In the genomic region with DNA sequence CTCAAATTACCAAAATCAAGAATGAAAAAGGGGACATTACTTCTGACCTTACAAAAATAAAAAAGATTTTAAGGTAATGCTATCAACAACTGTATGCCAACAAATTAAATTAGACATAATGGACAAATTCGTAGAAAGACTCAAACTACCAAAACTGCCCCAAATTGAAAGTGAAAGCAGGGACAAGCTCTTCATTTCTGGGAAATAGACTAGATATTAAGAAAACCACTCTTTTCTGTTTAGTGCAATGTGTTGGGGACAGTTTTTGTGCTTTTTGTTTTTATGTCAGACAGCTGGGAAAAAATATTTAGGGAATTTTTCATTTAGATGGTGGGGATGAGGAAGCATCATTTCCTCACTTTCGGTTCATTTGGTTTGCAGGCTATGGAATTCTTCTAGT, we compare ENCODE assay signal across 10 cellular contexts. TPM values are rescaled to one million over a fixed set of nuclear protein-coding genes. Genes with fewer than 3 reads are reported as not detected.
DNase-seq lines count a peak whose midpoint lies in the region; ATAC-seq and TF ChIP-seq lines count a peak whose summit lies in the region.
"Had no signal": no experiment of that assay in that cellular context is flagged by ENCODE, and none has a peak within 500 bp of the region (broad histone marks: within the 10 kb centered on the region; RNA-seq: fewer than 3 reads in every experiment).

No MANE protein-coding gene starts in this region.

- H3K4me1 ChIP-seq in heart left ventricle: peaks cover 0 to 38% (median 7%) of the 10 kb centered on the region in 12 donors
- peaks cover 0 to 32% (median 5%) of the 10 kb centered on the region in 4 donors for H3K4me1 ChIP-seq in tibial nerve
- H3K4me1 ChIP-seq: Caco-2 had no signal

- H3K4me1 Mint-ChIP-seq in activated naive CD8-positive, alpha-beta T cell treated with anti-CD3 and anti-CD28 coated beads for 36 hours: peaks cover 30% of the 10 kb centered on the region

- DNase-seq in heart left ventricle (no peak), Right ventricle myocardium superior (no peak), lung microvascular endothelial cell (ENCODE audit: low read depth in 2 of 2) (peak; percentile 29 to 44), tibial nerve (ENCODE audit: low spot score in 2 of 2) (no peak), DMS53 treated with DMSO at 0.1 percent for 48 hours (lab: John Stamatoyannopoulos, UW; ENCODE audit: unreplicated experiment) (no peak), HT-29 (ENCODE audit: low spot score) (no peak), amniotic stem cell (lab: John Stamatoyannopoulos, UW) (no peak)
- no peak for DNase-seq in activated naive CD8-positive, alpha-beta T cell treated with anti-CD3 and anti-CD28 coated beads for 36 hours
- DNase-seq: Caco-2, NCI-H1930 had no signal

- no peak for TF ChIP-seq EP300 in tibial nerve (IDR thresholded peaks at IDR 0.05)

- H3K4me3 ChIP-seq in heart left ventricle (peak overlapping the region; percentile 5 to 57 (median 42)), tibial nerve (peak overlapping the region; percentile 25 to 47 (median 33))

- H3K27ac Mint-ChIP-seq in activated naive CD8-positive, alpha-beta T cell treated with anti-CD3 and anti-CD28 coated beads for 36 hours: peak overlapping the region; percentile 89

- peaks cover 19% of the 10 kb centered on the region for H3K9me3 Mint-ChIP-seq in activated naive CD8-positive, alpha-beta T cell treated with anti-CD3 and anti-CD28 coated beads for 36 hours

- H3K27ac ChIP-seq in heart left ventricle (peak overlapping the region in 11 of 12 donors; percentile 19 to 84 (median 58)), tibial nerve (peak overlapping the region in 3 of 4 donors; percentile 51 to 75 (median 69))

- peaks cover 0 to 16% (median 0%) of the 10 kb centered on the region in 12 donors for H3K9me3 ChIP-seq in heart left ventricle
- H3K9me3 ChIP-seq in tibial nerve: peaks cover 0 to 13% (median 0%) of the 10 kb centered on the region in 4 donors
- H3K9me3 ChIP-seq: Caco-2 had no signal

- H3K36me3 ChIP-seq in heart left ventricle (no peaks in the 10 kb centered on the region), tibial nerve (no peaks in the 10 kb centered on the region)

- H3K27me3 Mint-ChIP-seq in activated naive CD8-positive, alpha-beta T cell treated with anti-CD3 and anti-CD28 coated beads for 36 hours: no peaks in the 10 kb centered on the region

- peaks cover 19% of the 10 kb centered on the region for H3K36me3 Mint-ChIP-seq in activated naive CD8-positive, alpha-beta T cell treated with anti-CD3 and anti-CD28 coated beads for 36 hours

- 36 to 54% (median 40%) methylated on average over 2 of the region's 2 CpGs for WGBS in heart left ventricle, 4 donors
- 17 to 18% methylated on average over 2 of the region's 2 CpGs for WGBS in tibial nerve, 2 donors

- intact Hi-C loops in heart left ventricle (cut with DNase I): loop anchor here in 2 of 10 donors (5.0 kb wide), 3 partner anchors 47 to 127 kb away; partner anchors contain the start of genes GBP3 (in 2 of the 2) and GBP4 (in 1 of the 2)
- intact Hi-C loops in Right ventricle myocardium superior (cut with DNase I): no loop called here

- no peak for ATAC-seq in heart left ventricle
- ATAC-seq in Right ventricle myocardium superior (ENCODE audit: poor library complexity): no peak

- H3K4me3 Mint-ChIP-seq in activated naive CD8-positive, alpha-beta T cell treated with anti-CD3 and anti-CD28 coated beads for 36 hours: peak overlapping the region; percentile 57

- H3K27me3 ChIP-seq in heart left ventricle (no peaks in the 10 kb centered on the region), tibial nerve (no peaks in the 10 kb centered on the region)

- TF ChIP-seq CTCF in heart left ventricle (IDR thresholded peaks at IDR 0.05): no peak
- TF ChIP-seq CTCF in tibial nerve (IDR thresholded peaks at IDR 0.05): no peak

- no peak for TF ChIP-seq POLR2A in heart left ventricle (IDR thresholded peaks at IDR 0.05)
- TF ChIP-seq POLR2A in tibial nerve (IDR thresholded peaks at IDR 0.05): no peak

RNA-seq across cellular contexts. Expression of gene GBP1, which starts 4.9 kb away (rescaled TPM):
- 100 to 1,000 TPM in 1 of 9 donors, 10 to 100 TPM in 2, 1 to 10 TPM in 6; 3.6 to 170 (median 6.4) TPM for total RNA-seq in heart left ventricle
- 1 to 10 TPM; 4.5 to 5.8 TPM for polyA plus RNA-seq in heart left ventricle
- total RNA-seq in Right ventricle myocardium superior: 5.7 TPM
- total RNA-seq in activated naive CD8-positive, alpha-beta T cell treated with anti-CD3 and anti-CD28 coated beads for 36 hours: 100 to 1,000 TPM; 141 to 146 TPM
- 6.0 and 7.4 TPM in 2 replicates for total RNA-seq in lung microvascular endothelial cell
- 10 to 100 TPM; 21.1 to 51.8 (median 24.2) TPM for total RNA-seq in tibial nerve
- 1.8 and 2.7 TPM in 2 replicates for total RNA-seq in HT-29 (2014; rRNA removed; shearing (Covaris generic))

RNA-seq across cellular contexts. Expression of gene GBP3, which starts 47.3 kb away (rescaled TPM):
- 10 to 100 TPM in 2 of 9 donors, 1 to 10 TPM in 7; 1.2 to 30.1 (median 6.1) TPM for total RNA-seq in heart left ventricle
- polyA plus RNA-seq in heart left ventricle: 1 to 10 TPM; 2.4 to 4.0 TPM
- total RNA-seq in Right ventricle myocardium superior: 6.6 TPM
- total RNA-seq in activated naive CD8-positive, alpha-beta T cell treated with anti-CD3 and anti-CD28 coated beads for 36 hours: 10 to 100 TPM in 1 of 2 experiments, 1 to 10 TPM in 1; 9.7 to 10.2 TPM
- total RNA-seq in lung microvascular endothelial cell: 12.3 and 14.8 TPM in 2 replicates
- total RNA-seq in tibial nerve: 10 to 100 TPM in 2 of 4 donors, 1 to 10 TPM in 2; 9.2 to 25.8 (median 11.2) TPM
- 8.6 and 9.2 TPM in 2 replicates for total RNA-seq in HT-29 (2014; rRNA removed; shearing (Covaris generic))

RNA-seq across cellular contexts. Expression of gene GBP2, which starts 56.0 kb away (rescaled TPM):
- total RNA-seq in heart left ventricle: 10 to 100 TPM in 8 of 9 donors, 1 to 10 TPM in 1; 6.4 to 86.8 (median 10.9) TPM
- 10 to 100 TPM in 1 of 2 donors, 1 to 10 TPM in 1; 9.9 to 25.1 TPM for polyA plus RNA-seq in heart left ventricle
- 11.1 TPM for total RNA-seq in Right ventricle myocardium superior
- 100 to 1,000 TPM; 153 to 157 TPM for total RNA-seq in activated naive CD8-positive, alpha-beta T cell treated with anti-CD3 and anti-CD28 coated beads for 36 hours
- total RNA-seq in lung microvascular endothelial cell: 32.7 and 39.7 TPM in 2 replicates
- 10 to 100 TPM; 46.7 to 71.0 (median 55.5) TPM for total RNA-seq in tibial nerve
- total RNA-seq in HT-29 (2014; rRNA removed; shearing (Covaris generic)): 5.9 and 11.0 TPM in 2 replicates

Comparison
In these comparisons a context has a peak if more than half of its experiments do, and no peak if none do; other contexts are left out.
1. DNase-seq: peak in lung microvascular endothelial cell (2 of 2); none in heart left ventricle (0 of 5), Right ventricle myocardium superior (single experiment), activated naive CD8-positive, alpha-beta T cell treated with anti-CD3 and anti-CD28 coated beads for 36 hours (single experiment), tibial nerve (0 of 2), DMS53 treated with DMSO at 0.1 percent for 48 hours (single experiment), HT-29 (single experiment) and amniotic stem cell (single experiment).